Comparison of ENCODE assay signal across 8 cellular contexts in the genomic region with DNA sequence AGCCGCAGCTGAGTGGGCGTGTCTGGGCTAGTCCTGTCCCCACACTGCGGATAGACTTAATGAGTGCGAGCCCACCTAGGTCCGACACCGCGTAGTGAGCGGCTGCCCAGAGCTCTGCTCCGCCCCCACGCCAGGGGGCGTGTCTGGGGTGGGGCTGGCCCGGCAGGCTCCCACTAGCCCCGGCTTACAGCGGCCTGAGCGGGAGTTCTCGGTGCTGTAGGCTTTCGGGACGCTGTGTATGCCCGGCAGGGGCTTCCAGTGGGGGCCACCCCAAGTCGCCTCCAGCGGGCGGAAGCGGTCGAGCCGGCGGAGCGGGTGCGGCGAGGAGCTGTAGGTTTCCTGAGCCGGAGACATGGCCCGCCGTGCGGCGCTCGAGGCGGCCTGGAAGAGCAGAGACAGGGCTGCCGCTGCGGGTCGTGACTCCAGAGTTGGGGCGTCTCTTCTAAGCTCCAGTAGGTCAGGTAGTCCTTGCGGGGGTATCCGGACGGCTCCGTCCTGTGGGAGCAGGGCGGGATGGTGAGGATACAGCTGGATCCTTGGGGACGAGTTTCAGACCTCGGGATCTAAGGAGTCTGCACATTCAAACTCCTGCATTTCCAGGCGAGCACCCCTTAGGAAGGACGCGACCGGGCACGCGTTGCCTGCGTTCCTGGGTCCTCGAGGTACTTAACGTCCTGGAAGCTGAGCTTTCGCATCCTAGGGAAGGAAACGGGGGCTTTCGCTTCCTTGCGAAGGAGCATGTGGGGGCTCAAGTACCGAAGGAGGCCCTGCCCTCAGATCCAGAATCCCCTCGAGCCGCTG. TPM values are rescaled to one million over a fixed set of nuclear protein-coding genes. Genes with fewer than 3 reads are reported as not detected.
DNase-seq lines count a peak whose midpoint lies in the region; ATAC-seq, FAIRE-seq and TF ChIP-seq lines count a peak whose summit lies in the region.

No MANE protein-coding gene starts in this region.

- H3K36me3 ChIP-seq in pancreas, result no peaks in the 10 kb centered on the region

- intact Hi-C loops in pancreas (cut with DNase I), result no loop called here

- POLR2A ChIA-PET in AG04449 (lab: Yijun Ruan, JAX), result interaction anchor here (0.6 to 1.6 kb wide), 5 partner anchors 9 to 64 kb away, joined by 4 to 5 read pairs (median 4); partner anchors contain the start of genes GYS1 and RUVBL2

- H3K4me1 Mint-ChIP-seq in glutamatergic neuron (ENCODE audit: low read depth, unreplicated experiment), result no peaks in the 10 kb centered on the region

- peaks cover 17% of the 10 kb centered on the region for H3K27me3 Mint-ChIP-seq in glutamatergic neuron (ENCODE audit: unreplicated experiment)

- H3K27me3 ChIP-seq in pancreas, result no peaks in the 10 kb centered on the region

- H3K9me3 Mint-ChIP-seq in glutamatergic neuron (ENCODE audit: unreplicated experiment), result no peaks in the 10 kb centered on the region

- DNase-seq in AG04449 (ENCODE audit: low read depth, low spot score) (no peak), RCC 7860 (ENCODE audit: low spot score) (peak; percentile 38), glutamatergic neuron (peak; percentile 75), pancreas (peak; percentile 36 to 87 (median 61)), NCI-H187 treated with DMSO at 0.1 percent for 48 hours (lab: John Stamatoyannopoulos, UW) (no peak)
- peak; percentile 66 for DNase-seq in activated naive CD4-positive, alpha-beta T cell treated with Interleukin-2 at 50 U/mL for 16 hours

- H3K9me3 ChIP-seq in pancreas, result no peaks in the 10 kb centered on the region

- no peak overlapping the region for H3K27ac ChIP-seq in pancreas

- peak overlapping the region; percentile 66 for H3K4me3 ChIP-seq in AG04449 (ENCODE audit: low read depth, low read length)
- H3K4me3 ChIP-seq in pancreas, result peak overlapping the region; percentile 26 to 67 (median 44)

- H3K4me3 Mint-ChIP-seq in glutamatergic neuron (ENCODE audit: unreplicated experiment), result peak overlapping the region; percentile 55

- TF ChIP-seq CTCF in AG04449 (IDR thresholded peaks at IDR 0.05; ENCODE audit: insufficient read depth, low read length, missing control alignments), result peak; percentile 46
- TF ChIP-seq CTCF in glutamatergic neuron (IDR thresholded peaks at IDR 0.05; ENCODE audit: partially characterized antibody, unreplicated experiment), result peak; percentile 34
- no peak for TF ChIP-seq CTCF in pancreas (IDR thresholded peaks at IDR 0.05)

- WGBS in pancreas, 2 donors, result 1% methylated on average over 61 to 63 of the region's 63 CpGs

- ATAC-seq in GM18867 (IDR thresholded peaks at IDR 0.05; ENCODE audit: unreplicated experiment), result peak; percentile 44
- ATAC-seq in pancreas, result peak; percentile 78 to 93 (median 88)
- no peak for ATAC-seq in GM18519 (IDR thresholded peaks at IDR 0.05; ENCODE audit: low FRiP score, unreplicated experiment)

- CTCF ChIA-PET in AG04449 (lab: Yijun Ruan, JAX), result interaction anchor here (0.7 to 4.4 kb wide), 10 partner anchors 9 to 170 kb away, joined by 3 to 26 read pairs (median 4); partner anchors contain the start of genes GYS1, KCNA7 and RUVBL2

- FAIRE-seq in RCC 7860 (lab: Jason Lieb, UNC), result no peak
- no peak for FAIRE-seq in pancreas (lab: Jason Lieb, UNC)

- peaks cover 0 to 5% (median 0%) of the 10 kb centered on the region in 3 donors for H3K4me1 ChIP-seq in pancreas

- no peaks in the 10 kb centered on the region for H3K36me3 Mint-ChIP-seq in glutamatergic neuron (ENCODE audit: unreplicated experiment)

- no peak overlapping the region for H3K27ac Mint-ChIP-seq in glutamatergic neuron (ENCODE audit: unreplicated experiment)

RNA-seq across cellular contexts. Expression of gene CGB7, which starts 1.2 kb away (rescaled TPM):
- total RNA-seq in glutamatergic neuron (ENCODE audit: unreplicated experiment), result not detected
- total RNA-seq in pancreas, result not detected
- polyA plus RNA-seq in pancreas, result under 1 TPM in 1 of 2 donors, not detected in 1; 0.38 TPM

RNA-seq across cellular contexts. Expression of gene CGB8, which starts 7.4 kb away (rescaled TPM):
- total RNA-seq in glutamatergic neuron (ENCODE audit: unreplicated experiment), result not detected
- not detected for total RNA-seq in pancreas
- polyA plus RNA-seq in pancreas, result not detected

RNA-seq across cellular contexts. Expression of gene NTF4, which starts 8.3 kb away (rescaled TPM):
- total RNA-seq in glutamatergic neuron (ENCODE audit: unreplicated experiment) (not detected), pancreas (not detected)
- under 1 TPM in 1 of 2 donors, not detected in 1; 0.09 TPM for polyA plus RNA-seq in pancreas

RNA-seq across cellular contexts. Expression of gene CGB5, which starts 12.7 kb away (rescaled TPM):
- total RNA-seq in glutamatergic neuron (ENCODE audit: unreplicated experiment) (not detected), pancreas (not detected)
- not detected for polyA plus RNA-seq in pancreas

RNA-seq across cellular contexts. Expression of gene KCNA7, which starts 16.2 kb away (rescaled TPM):
- total RNA-seq in glutamatergic neuron (ENCODE audit: unreplicated experiment) (not detected), pancreas (not detected)
- not detected for polyA plus RNA-seq in pancreas

Comparison
In these comparisons a context has a peak if more than half of its experiments do, and no peak if none do; other contexts are left out.
1. DNase-seq: peak in RCC 7860 (single experiment), activated naive CD4-positive, alpha-beta T cell treated with Interleukin-2 at 50 U/mL for 16 hours (single experiment), glutamatergic neuron (single experiment) and pancreas (6 of 6); none in AG04449 (single experiment) and NCI-H187 treated with DMSO at 0.1 percent for 48 hours (single experiment).
2. CTCF ChIP-seq: peak in AG04449 (single experiment) and glutamatergic neuron (single experiment); none in pancreas (0 of 4).